8 cellular contexts compared by ENCODE assay signal in genomic region chr22:31400023-31400397, GRCh38. TPM values are rescaled to one million over a fixed set of nuclear protein-coding genes. Genes with fewer than 3 reads are reported as not detected.
DNase-seq lines count a peak whose midpoint lies in the region; ATAC-seq and TF ChIP-seq lines count a peak whose summit lies in the region.

No MANE protein-coding gene starts in this region.

- peak overlapping the region; percentile 73 to 91 (median 84) for H3K27ac ChIP-seq in spleen

- H3K36me3 Mint-ChIP-seq in stimulated activated naive CD8-positive, alpha-beta T cell treated with anti-CD3 and anti-CD28 coated beads, Interleukin-15, Interleukin-2, amounts not matched to agents 100 ng/mL and 50 ng/mL, for 24 hours (ENCODE audit: low read depth), result peaks cover 33% of the 10 kb centered on the region
- H3K36me3 Mint-ChIP-seq in activated naive CD4-positive, alpha-beta T cell treated with anti-CD3 and anti-CD28 coated beads, Interleukin-2, amount 50 U/mL, for 72 hours, result peaks cover 16 to 30% of the 10 kb centered on the region in 2 donors

- no peaks in the 10 kb centered on the region for H3K27me3 Mint-ChIP-seq in stimulated activated naive CD8-positive, alpha-beta T cell treated with anti-CD3 and anti-CD28 coated beads, Interleukin-15, Interleukin-2, amounts not matched to agents 100 ng/mL and 50 ng/mL, for 24 hours

- TF ChIP-seq CTCF in spleen (IDR thresholded peaks at IDR 0.05 in 8 of 11, conservative IDR thresholded peaks at IDR 0.05 in 3 of 11), result no peak
- TF ChIP-seq CTCF in GM20000 (IDR thresholded peaks at IDR 0.05; ENCODE audit: extremely low read depth, missing control alignments), result no peak

- H3K4me1 ChIP-seq in spleen, result peaks cover 9 to 48% (median 22%) of the 10 kb centered on the region in 6 donors

- no peaks in the 10 kb centered on the region for H3K9me3 ChIP-seq in spleen

- H3K27ac Mint-ChIP-seq in stimulated activated naive CD8-positive, alpha-beta T cell treated with anti-CD3 and anti-CD28 coated beads, Interleukin-15, Interleukin-2, amounts not matched to agents 100 ng/mL and 50 ng/mL, for 24 hours, result peak overlapping the region; percentile 96
- peak overlapping the region; percentile 95 to 100 for H3K27ac Mint-ChIP-seq in activated naive CD4-positive, alpha-beta T cell treated with anti-CD3 and anti-CD28 coated beads, Interleukin-2, amount 50 U/mL, for 72 hours

- peaks cover 31% of the 10 kb centered on the region for H3K4me1 Mint-ChIP-seq in stimulated activated naive CD8-positive, alpha-beta T cell treated with anti-CD3 and anti-CD28 coated beads, Interleukin-15, Interleukin-2, amounts not matched to agents 100 ng/mL and 50 ng/mL, for 24 hours (ENCODE audit: low read depth)

- no peaks in the 10 kb centered on the region for H3K9me3 Mint-ChIP-seq in stimulated activated naive CD8-positive, alpha-beta T cell treated with anti-CD3 and anti-CD28 coated beads, Interleukin-15, Interleukin-2, amounts not matched to agents 100 ng/mL and 50 ng/mL, for 24 hours
- no peaks in the 10 kb centered on the region for H3K9me3 Mint-ChIP-seq in activated naive CD4-positive, alpha-beta T cell treated with anti-CD3 and anti-CD28 coated beads, Interleukin-2, amount 50 U/mL, for 72 hours

- DNase-seq in stimulated activated naive CD8-positive, alpha-beta T cell treated with anti-CD3 and anti-CD28 coated beads, Interleukin-15, Interleukin-2, amounts not matched to agents 100 U/mL and 50 U/mL, for 24 hours, result no peak
- DNase-seq in activated naive CD4-positive, alpha-beta T cell treated with anti-CD3 and anti-CD28 coated beads, Interleukin-2, amount 50 U/mL, for 72 hours (ENCODE audit: low spot score in 2 of 2), result no peak
- DNase-seq in spleen (no peak), GM20000 (ENCODE audit: low spot score) (no peak), NCI-H524 treated with DMSO at 0.1 percent for 48 hours (lab: John Stamatoyannopoulos, UW) (no peak)

- no peak for TF ChIP-seq POLR2A in spleen (IDR thresholded peaks at IDR 0.05)

- H3K4me3 Mint-ChIP-seq in stimulated activated naive CD8-positive, alpha-beta T cell treated with anti-CD3 and anti-CD28 coated beads, Interleukin-15, Interleukin-2, amounts not matched to agents 100 ng/mL and 50 ng/mL, for 24 hours, result peak overlapping the region; percentile 100

- intact Hi-C loops in spleen (cut with DNase I; ENCODE audit: low total_unique reads), result no loop called here

- no peak for ATAC-seq in stimulated activated naive CD8-positive, alpha-beta T cell treated with anti-CD3 and anti-CD28 coated beads, Interleukin-15, Interleukin-2, amounts not matched to agents 100 U/mL and 50 U/mL, for 24 hours
- no peak for ATAC-seq in activated naive CD4-positive, alpha-beta T cell treated with anti-CD3 and anti-CD28 coated beads, Interleukin-2, amount 50 U/mL, for 72 hours
- ATAC-seq in HG03432 (IDR thresholded peaks at IDR 0.05; ENCODE audit: unreplicated experiment), result no peak

- 1 to 8% (median 4%) methylated on average over 11 of the region's 11 CpGs for WGBS in spleen, 5 donors

- H3K27me3 ChIP-seq in spleen (replicated peaks in 1 of 7), result no peaks in the 10 kb centered on the region

- H3K4me3 ChIP-seq in iPS-11a (ENCODE audit: low read depth, low read length) (peak overlapping the region; percentile 99), spleen (peak overlapping the region; percentile 64 to 96 (median 81))

- H3K36me3 ChIP-seq in spleen, result peaks cover 0 to 41% (median 27%) of the 10 kb centered on the region in 6 donors

RNA-seq across cellular contexts. Expression of gene DRG1, which starts 0.6 kb away (rescaled TPM):
- 100 to 1,000 TPM; 100 to 103 TPM for total RNA-seq in activated naive CD4-positive, alpha-beta T cell treated with anti-CD3 and anti-CD28 coated beads, Interleukin-2, amount 50 U/mL, for 72 hours
- total RNA-seq in spleen, result 10 to 100 TPM; 33.4 to 48.6 (median 41.7) TPM
- 10 to 100 TPM; 33.8 to 40.6 (median 35.3) TPM for polyA plus RNA-seq in spleen

RNA-seq across cellular contexts. Expression of gene PATZ1, which starts 53.9 kb away (rescaled TPM):
- 10 to 100 TPM; 23.5 to 32.3 TPM for total RNA-seq in activated naive CD4-positive, alpha-beta T cell treated with anti-CD3 and anti-CD28 coated beads, Interleukin-2, amount 50 U/mL, for 72 hours
- 10 to 100 TPM; 24.7 to 36.9 (median 33.4) TPM for total RNA-seq in spleen
- polyA plus RNA-seq in spleen, result 10 to 100 TPM; 19.8 to 25.6 (median 20.6) TPM
